ENCODE assay signal across 9 cellular contexts in the genomic region with DNA sequence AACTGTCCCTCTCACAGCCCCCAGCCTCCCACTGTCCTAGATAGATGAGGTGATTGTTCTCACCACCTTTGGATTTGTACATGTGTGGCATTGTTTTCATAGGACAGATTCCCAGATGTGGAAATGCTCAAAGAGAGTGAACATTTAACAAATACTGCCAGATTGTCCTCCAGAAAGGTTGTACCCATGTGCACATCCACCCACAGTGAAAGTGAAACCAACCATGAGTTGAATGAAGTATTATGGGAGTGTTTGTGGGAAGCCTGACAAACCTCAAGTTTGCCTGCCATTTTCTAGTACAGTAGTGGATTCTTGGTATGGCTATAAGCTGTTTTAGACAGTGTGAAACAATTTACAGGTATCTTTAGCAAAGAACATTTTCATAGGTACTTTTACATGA. TPM values are rescaled to one million over a fixed set of nuclear protein-coding genes. Genes with fewer than 3 reads are reported as not detected.
DNase-seq lines count a peak whose midpoint lies in the region; ATAC-seq and TF ChIP-seq lines count a peak whose summit lies in the region.
"Had no signal": no experiment of that assay in that cellular context is flagged by ENCODE, and none has a peak within 500 bp of the region (broad histone marks: within the 10 kb centered on the region; RNA-seq: fewer than 3 reads in every experiment).

No MANE protein-coding gene starts in this region.

- peaks cover 17% of the 10 kb centered on the region for H3K4me1 ChIP-seq in CD8-positive, alpha-beta memory T cell (ENCODE audit: insufficient read depth, low read length)
- H3K4me1 ChIP-seq in RWPE2 (ENCODE audit: insufficient read depth, poor library complexity, severe bottlenecking) (no peaks in the 10 kb centered on the region), transverse colon (peaks cover 0 to 15% (median 3%) of the 10 kb centered on the region in 4 donors)

- POLR2A ChIA-PET in CD8-positive, alpha-beta memory T cell (lab: Charles Lee): interaction anchor here (1.1 kb wide), 1 partner anchor 43 kb away, joined by 3 read pairs; the partner anchor contains the start of gene ANKRD6

- CTCF ChIA-PET in CD8-positive, alpha-beta memory T cell (lab: Charles Lee): no interaction called here

- no peaks in the 10 kb centered on the region for H3K9me3 ChIP-seq in CD8-positive, alpha-beta memory T cell (ENCODE audit: low read length)
- H3K9me3 ChIP-seq in RWPE2 (ENCODE audit: severe bottlenecking) (no peaks in the 10 kb centered on the region), transverse colon (no peaks in the 10 kb centered on the region)

- DNase-seq in CD8-positive, alpha-beta memory T cell: peak in 2 of 5 donors; percentile 1 to 5
- no peak for DNase-seq in RWPE2 (ENCODE audit: low spot score)
- DNase-seq in left ventricle myocardium superior: no peak
- DNase-seq in CD14-positive monocyte (ENCODE audit: low spot score): no peak
- DNase-seq in stimulated activated naive CD4-positive, alpha-beta T cell treated with Interleukin-2 at 50 U/mL for 16 hours (lab: John Stamatoyannopoulos, UW): no peak
- no peak for DNase-seq in AG20443 (ENCODE audit: low spot score)
- no peak for DNase-seq in transverse colon

- H3K4me3 Mint-ChIP-seq in CD8-positive, alpha-beta memory T cell: peak overlapping the region in 6 of 7 donors; percentile 44 to 83 (median 55)
- H3K4me3 Mint-ChIP-seq in CD14-positive monocyte: no peak overlapping the region

- no peaks in the 10 kb centered on the region for H3K27me3 ChIP-seq in CD8-positive, alpha-beta memory T cell (ENCODE audit: insufficient read depth, low read length, poor library complexity, severe bottlenecking)
- H3K27me3 ChIP-seq in RWPE2 (ENCODE audit: insufficient read depth, poor library complexity, severe bottlenecking) (no peaks in the 10 kb centered on the region), transverse colon (no peaks in the 10 kb centered on the region)

- no peak for TF ChIP-seq POLR2A in transverse colon (IDR thresholded peaks at IDR 0.05)

- no peaks in the 10 kb centered on the region for H3K36me3 Mint-ChIP-seq in CD8-positive, alpha-beta memory T cell
- no peaks in the 10 kb centered on the region for H3K36me3 Mint-ChIP-seq in CD14-positive monocyte
- H3K36me3 Mint-ChIP-seq: brain had no signal

- in situ Hi-C loops in transverse colon (cut with MboI; ENCODE audit: low pct_ligation_motif_present in 1 of 4, low pct_unique_long_range_greater_than_20kb in 1 of 4, low sequenced_read_pairs in 3 of 4): no loop called here

- TF ChIP-seq EP300 in transverse colon (IDR thresholded peaks at IDR 0.05; ENCODE audit: low read depth): no peak

- no peaks in the 10 kb centered on the region for H3K36me3 ChIP-seq in CD8-positive, alpha-beta memory T cell (ENCODE audit: insufficient read depth, low read length)
- no peaks in the 10 kb centered on the region for H3K36me3 ChIP-seq in RWPE2 (ENCODE audit: low read depth)
- no peaks in the 10 kb centered on the region for H3K36me3 ChIP-seq in transverse colon

- peak overlapping the region; percentile 3 for H3K4me3 ChIP-seq in CD8-positive, alpha-beta memory T cell (ENCODE audit: low read length)
- no peak overlapping the region for H3K4me3 ChIP-seq in RWPE2 (ENCODE audit: severe bottlenecking)
- no peak overlapping the region for H3K4me3 ChIP-seq in transverse colon

- peaks cover 19 to 24% (median 24%) of the 10 kb centered on the region in 3 donors for H3K4me1 Mint-ChIP-seq in CD8-positive, alpha-beta memory T cell
- H3K4me1 Mint-ChIP-seq in CD14-positive monocyte: peaks cover 23% of the 10 kb centered on the region

- H3K9me3 Mint-ChIP-seq in CD8-positive, alpha-beta memory T cell: no peaks in the 10 kb centered on the region
- peaks cover 0 to 2% (median 0%) of the 10 kb centered on the region in 7 donors for H3K9me3 Mint-ChIP-seq in CD14-positive monocyte
- H3K9me3 Mint-ChIP-seq: brain had no signal

- intact Hi-C loops in left ventricle myocardium superior (cut with micrococcal nuclease) (no loop called here), CD14-positive monocyte (cut with micrococcal nuclease) (no loop called here), transverse colon (cut with DNase I; ENCODE audit: low total_unique reads) (no loop called here)

- no peak overlapping the region for H3K27ac ChIP-seq in CD8-positive, alpha-beta memory T cell (ENCODE audit: low read depth, low read length)
- H3K27ac ChIP-seq in RWPE2 (ENCODE audit: poor library complexity, severe bottlenecking) (no peak overlapping the region), transverse colon (no peak overlapping the region)

- peak overlapping the region in 6 of 8 donors; percentile 28 to 82 (median 64) for H3K27ac Mint-ChIP-seq in CD8-positive, alpha-beta memory T cell
- peak overlapping the region in 3 of 7 donors; percentile 4 to 85 (median 32) for H3K27ac Mint-ChIP-seq in CD14-positive monocyte

- H3K27me3 Mint-ChIP-seq in CD8-positive, alpha-beta memory T cell: no peaks in the 10 kb centered on the region
- no peaks in the 10 kb centered on the region for H3K27me3 Mint-ChIP-seq in CD14-positive monocyte (ENCODE audit: low read depth in 3 of 3)

- TF ChIP-seq CTCF in RWPE2 (IDR thresholded peaks at IDR 0.05; ENCODE audit: poor library complexity, severe bottlenecking) (no peak), CD14-positive monocyte (IDR thresholded peaks at IDR 0.05) (no peak), transverse colon (IDR thresholded peaks at IDR 0.05) (no peak)

- ATAC-seq in GM21723 (IDR thresholded peaks at IDR 0.05; ENCODE audit: unreplicated experiment) (peak; percentile 66), RWPE2 (ENCODE audit: low read depth) (0 out of 3 replicates have a peak, but pooled peaks have one; percentile 12), left ventricle myocardium superior (peak; percentile 63)

RNA-seq across cellular contexts. Expression of gene ANKRD6, which starts 42.7 kb away (rescaled TPM):
- 1 to 10 TPM; 3.0 to 3.4 TPM for total RNA-seq in CD8-positive, alpha-beta memory T cell
- polyA plus RNA-seq in CD8-positive, alpha-beta memory T cell: 2.8 TPM
- total RNA-seq in left ventricle myocardium superior (21.4 TPM), transverse colon (1 to 10 TPM; 2.7 to 9.4 (median 6.6) TPM)
- polyA plus RNA-seq in CD14-positive monocyte: 1 to 10 TPM in 1 of 2 donors, under 1 TPM in 1; 0.93 to 1.2 TPM

Comparison
In these comparisons a context has a peak if more than half of its experiments do, and no peak if none do; other contexts are left out.
1. H3K4me3 Mint-ChIP-seq: peak in CD8-positive, alpha-beta memory T cell (6 of 7); none in CD14-positive monocyte (0 of 2).
2. ATAC-seq: peak in every context shown above with its lines; median percentile 66 in GM21723; 63 in left ventricle myocardium superior; 12 in RWPE2.